In the genomic region with DNA sequence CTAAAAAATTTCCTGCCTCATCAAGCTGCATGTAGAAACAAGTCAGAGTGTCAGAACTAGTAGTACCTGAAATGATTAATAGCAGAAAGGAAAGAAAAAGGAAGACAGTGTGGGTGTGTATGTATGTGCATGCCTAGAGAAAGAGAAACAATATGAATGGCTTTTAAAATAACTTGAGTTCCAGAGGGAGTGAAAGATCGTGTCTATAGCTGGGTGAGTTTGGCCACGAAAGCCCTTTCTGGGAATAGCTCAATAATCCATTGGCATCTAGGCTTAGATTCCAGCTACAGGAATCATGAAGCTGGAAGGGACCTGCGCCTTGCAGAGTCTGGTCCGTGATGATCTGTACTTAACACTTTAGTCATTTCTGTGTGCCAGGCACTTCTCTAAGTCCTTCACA, we compare ENCODE assay signal across 10 cellular contexts.
DNase-seq lines count a peak whose midpoint lies in the region; ATAC-seq and TF ChIP-seq lines count a peak whose summit lies in the region.
"Had no signal": no experiment of that assay in that cellular context is flagged by ENCODE, and none has a peak within 500 bp of the region (broad histone marks: within the 10 kb centered on the region; RNA-seq: fewer than 3 reads in every experiment).

No MANE protein-coding gene starts in this region.

- H3K4me1 ChIP-seq in mammary epithelial cell (ENCODE audit: insufficient read depth, low read length) (peaks cover 38% of the 10 kb centered on the region), suprapubic skin (peaks cover 14% of the 10 kb centered on the region)

- no peak for TF ChIP-seq POLR2A in suprapubic skin (IDR thresholded peaks at IDR 0.05)

- peak overlapping the region; percentile 92 for H3K4me2 ChIP-seq in mammary epithelial cell (ENCODE audit: insufficient read depth, low read depth, low read length)

- H3K9me3 ChIP-seq in mammary epithelial cell (replicated peaks; ENCODE audit: insufficient read depth, low read length) (no peaks in the 10 kb centered on the region), suprapubic skin (no peaks in the 10 kb centered on the region)
- H3K9me3 ChIP-seq: gastrocnemius medialis had no signal

- H3K36me3 ChIP-seq in mammary epithelial cell (ENCODE audit: insufficient read depth, low read length) (no peaks in the 10 kb centered on the region), suprapubic skin (no peaks in the 10 kb centered on the region)
- H3K36me3 ChIP-seq: gastrocnemius medialis had no signal

- CTCF ChIA-PET in mammary epithelial cell (lab: Charles Lee; ENCODE audit: low non-redundant PET), result interaction anchor here (0.7 kb wide), 1 partner anchor 424 kb away, joined by 3 read pairs; no protein-coding TSS in a partner anchor

- dilution Hi-C loops in mammary epithelial cell (cut with HindIII; ENCODE audit: low sequenced_read_pairs), result no loop called here

- H3K4me3 ChIP-seq in mammary epithelial cell (replicated peaks in 1 of 3; ENCODE audit: insufficient read depth in 1 of 3, low read depth in 2 of 3, low read length in 3 of 3), result peak overlapping the region; percentile 46 to 79 (median 72)
- peak overlapping the region; percentile 37 for H3K4me3 ChIP-seq in suprapubic skin
- H3K4me3 ChIP-seq: gastrocnemius medialis had no signal

- peak overlapping the region; percentile 58 for H3K9ac ChIP-seq in mammary epithelial cell (ENCODE audit: insufficient read depth, low read length)

- WGBS in mammary epithelial cell (ENCODE audit: low coverage, missing lambda C conversion rate), result 0% methylated on average over 4 of the region's 4 CpGs
- WGBS in suprapubic skin, result 29% methylated on average over 4 of the region's 4 CpGs

- BruUV-seq in mammary epithelial cell (replicated peaks; lab: Mats Ljungman, UMichigan), result no TSS peak

- in situ Hi-C loops in mammary epithelial cell (cut with MboI; ENCODE audit: low sequenced_read_pairs in 2 of 2), result no loop called here

- no peak for TF ChIP-seq CTCF in mammary epithelial cell (conservative IDR thresholded peaks at IDR 0.05 in 1 of 2, IDR thresholded peaks at IDR 0.05 in 1 of 2; ENCODE audit: extremely low read depth in 1 of 2, insufficient read depth in 1 of 2, low read depth in 1 of 2, low read length in 2 of 2)
- no peak for TF ChIP-seq CTCF in suprapubic skin (IDR thresholded peaks at IDR 0.05)

- H2AFZ ChIP-seq in mammary epithelial cell (ENCODE audit: low read depth, low read length), result peak overlapping the region; percentile 85

- peaks cover 32% of the 10 kb centered on the region for H3K79me2 ChIP-seq in mammary epithelial cell (ENCODE audit: insufficient read depth, low read length)

- no peak for DNase-seq in Right ventricle myocardium superior
- no peak for DNase-seq in cardiac septum (ENCODE audit: low spot score)
- peak; percentile 84 for DNase-seq in mammary epithelial cell
- no peak for DNase-seq in suprapubic skin (ENCODE audit: low spot score in 2 of 2)
- DNase-seq in effector CD8-positive, alpha-beta T cell (lab: John Stamatoyannopoulos, UW), result no peak
- DNase-seq in stimulated activated CD4-positive, alpha-beta T cell treated with anti-CD3 and anti-CD28 coated beads, Interleukin-1b, Interleukin-23, amount 100 ng/mL, for 48 hours, result no peak
- no peak for DNase-seq in NK-92 treated with Interleukin-12 subunit alpha and Interleukin-12 subunit beta, amount 100 ng/mL, for 24 hours (lab: John Stamatoyannopoulos, UW)
- DNase-seq: gastrocnemius medialis had no signal

- H3K27ac ChIP-seq in mammary epithelial cell (ENCODE audit: insufficient read depth, low read depth, low read length), result peak overlapping the region; percentile 81
- peak overlapping the region; percentile 76 for H3K27ac ChIP-seq in suprapubic skin
- H3K27ac ChIP-seq: C4-2B had no signal

- H3K27me3 ChIP-seq in mammary epithelial cell (ENCODE audit: insufficient read depth, low read length) (no peaks in the 10 kb centered on the region), suprapubic skin (no peaks in the 10 kb centered on the region)
- H3K27me3 ChIP-seq: gastrocnemius medialis had no signal

- no peaks in the 10 kb centered on the region for H4K20me1 ChIP-seq in mammary epithelial cell (ENCODE audit: insufficient read depth, low read length)

- intact Hi-C loops in Right ventricle myocardium superior (cut with DNase I) (no loop called here), cardiac septum (cut with DNase I) (no loop called here), mammary epithelial cell (cut with micrococcal nuclease) (loop anchor here (5.0 to 10.0 kb wide), 2 partner anchors 71 to 146 kb away; no protein-coding TSS in a partner anchor)

- TF ChIP-seq EP300 in suprapubic skin (IDR thresholded peaks at IDR 0.05), result no peak

- ATAC-seq in Right ventricle myocardium superior (ENCODE audit: poor library complexity) (peak; percentile 50), HG03045 (IDR thresholded peaks at IDR 0.05; ENCODE audit: unreplicated experiment) (peak; percentile 64)
